In genomic region chr12:113923251-113923650, GRCh38 we compare ENCODE assay signal across 28 cellular contexts. TPM values are rescaled to one million over a fixed set of nuclear protein-coding genes. Genes with fewer than 3 reads are reported as not detected.
DNase-seq lines count a peak whose midpoint lies in the region; FAIRE-seq and TF ChIP-seq lines count a peak whose summit lies in the region.
"Had no signal": no experiment of that assay in that cellular context is flagged by ENCODE, and none has a peak within 500 bp of the region (broad histone marks: within the 10 kb centered on the region; RNA-seq: fewer than 3 reads in every experiment).

No MANE protein-coding gene starts in this region.

- no peak overlapping the region for H3K4me3 ChIP-seq in BLaER1 treated with 17β-estradiol and CSF1 and Interleukin-3, amounts not matched to agents 10 nM and 100 nM
- no peak overlapping the region for H3K4me3 ChIP-seq in OCI-LY3 (ENCODE audit: low read length)
- no peak overlapping the region for H3K4me3 ChIP-seq in H1 (ENCODE audit: extremely low read depth in 1 of 4, insufficient read depth in 2 of 4, low read depth in 3 of 4, low read length in 4 of 4)
- no peak overlapping the region for H3K4me3 ChIP-seq in spleen
- H3K4me3 ChIP-seq: GM12878 had no signal

- no peak overlapping the region for H3K27ac Mint-ChIP-seq in progenitor cell of endocrine pancreas
- H3K27ac Mint-ChIP-seq: CD14-positive monocyte; CD4-positive, alpha-beta memory T cell; CD4-positive, CD25-positive, alpha-beta regulatory T cell had no signal

- DNase-seq in H1 (ENCODE audit: low read depth in 1 of 2, low spot score in 2 of 2) = no peak
- peak; percentile 17 for DNase-seq in spleen
- no peak for DNase-seq in NCI-H748 (lab: John Stamatoyannopoulos, UW; ENCODE audit: unreplicated experiment)
- DNase-seq in GM19240 (ENCODE audit: insufficient read length, low spot score) = no peak
- no peak for DNase-seq in progenitor cell of endocrine pancreas (ENCODE audit: low spot score, unreplicated experiment)
- DNase-seq in mesenteric fat pad (ENCODE audit: low spot score) = no peak
- DNase-seq: 8988T; ACHN; BE2C; C1 segment of cervical spinal cord; CD4-positive, alpha-beta memory T cell; CD4-positive, CD25-positive, alpha-beta regulatory T cell; CD8-positive, alpha-beta memory T cell; COR-L47; DMS 273 treated with DMSO at 0.1 percent for 48 hours; DMS153; DMS53; DMS79; DND-41; EL; GDM1 had no signal

- no peak for TF ChIP-seq RAD21 in H1 (IDR thresholded peaks at IDR 0.05 in 1 of 2, conservative IDR thresholded peaks at IDR 0.05 in 1 of 2; ENCODE audit: low read depth in 2 of 2, low read length in 2 of 2)

- H2BK12ac ChIP-seq in H1 (ENCODE audit: low read depth, low read length) = no peak overlapping the region

- no peaks in the 10 kb centered on the region for H3K79me1 ChIP-seq in H1 (ENCODE audit: low read depth, low read length)

- H3K18ac ChIP-seq in H1 (ENCODE audit: extremely low read depth, low read length) = no peak overlapping the region

- peaks cover 10% of the 10 kb centered on the region for H3K36me3 Mint-ChIP-seq in progenitor cell of endocrine pancreas (ENCODE audit: insufficient read depth)

- peaks cover 0 to 10% (median 0%) of the 10 kb centered on the region in 11 experiments; a peak in 5 of 22 replicates for H4K20me1 ChIP-seq in BLaER1 treated with 17β-estradiol and CSF1 and Interleukin-3, amounts not matched to agents 10 nM and 100 nM
- H4K20me1 ChIP-seq in OCI-LY3 (ENCODE audit: insufficient read depth, low read length) (no peaks in the 10 kb centered on the region), H1 (replicated peaks in 1 of 2; ENCODE audit: control insufficient read depth in 1 of 2, insufficient read depth in 2 of 2, low read length in 2 of 2) (no peaks in the 10 kb centered on the region)

- no peak overlapping the region for H2BK20ac ChIP-seq in H1 (ENCODE audit: low read length)

- FAIRE-seq in H1 (lab: Jason Lieb, UNC) = no peak
- FAIRE-seq: A204.1, GM12878, GM12892, GM18507 had no signal

- TF ChIP-seq CTCF in OCI-LY3 (IDR thresholded peaks at IDR 0.05; ENCODE audit: low read depth, low read length) (no peak), H1 (IDR thresholded peaks at IDR 0.05; ENCODE audit: control extremely low read depth in 1 of 3, insufficient read depth in 1 of 3, low read depth in 1 of 3, low read length in 3 of 3) (no peak), spleen (IDR thresholded peaks at IDR 0.05 in 8 of 11, conservative IDR thresholded peaks at IDR 0.05 in 3 of 11) (no peak), progenitor cell of endocrine pancreas (IDR thresholded peaks at IDR 0.05; ENCODE audit: unreplicated experiment) (no peak)

- H4K91ac ChIP-seq in H1 (replicated peaks; ENCODE audit: insufficient read length, low read length) = no peak overlapping the region

- no peak overlapping the region for H2AK5ac ChIP-seq in H1 (ENCODE audit: low read depth, low read length)

- H3K36me3 ChIP-seq in BLaER1 treated with 17β-estradiol and CSF1 and Interleukin-3, amounts not matched to agents 10 nM and 100 nM = peaks cover 38 to 83% (median 59%) of the 10 kb centered on the region in 11 experiments
- H3K36me3 ChIP-seq in OCI-LY3 (replicated peaks; ENCODE audit: low read depth, low read length) (peaks cover 20% of the 10 kb centered on the region), H1 (ENCODE audit: control insufficient read depth in 2 of 4, insufficient read depth in 4 of 4, low read length in 3 of 4) (peaks cover 13 to 46% (median 25%) of the 10 kb centered on the region in 4 experiments; a peak in 7 of 8 replicates), spleen (peaks cover 0 to 100% (median 75%) of the 10 kb centered on the region in 6 donors)

- intact Hi-C loops in spleen (cut with DNase I; ENCODE audit: low total_unique reads) = no loop called here

- H3K79me2 ChIP-seq in OCI-LY3 (ENCODE audit: low read length) (no peaks in the 10 kb centered on the region), H1 (ENCODE audit: control insufficient read depth in 1 of 2, insufficient read depth in 2 of 2, low read length in 2 of 2) (no peaks in the 10 kb centered on the region)

- H3K27me3 Mint-ChIP-seq in progenitor cell of endocrine pancreas = no peaks in the 10 kb centered on the region
- H3K27me3 Mint-ChIP-seq: CD4-positive, alpha-beta memory T cell; CD4-positive, CD25-positive, alpha-beta regulatory T cell; CD8-positive, alpha-beta memory T cell had no signal

- no peaks in the 10 kb centered on the region for H3K9me3 ChIP-seq in BLaER1 treated with 17β-estradiol and CSF1 and Interleukin-3, amounts not matched to agents 10 nM and 100 nM (replicated peaks in 1 of 11)
- no peaks in the 10 kb centered on the region for H3K9me3 ChIP-seq in OCI-LY3 (ENCODE audit: insufficient read depth, low read length)
- no peaks in the 10 kb centered on the region for H3K9me3 ChIP-seq in H1 (ENCODE audit: insufficient read depth in 2 of 2, low read depth in 1 of 2, low read length in 1 of 2)
- no peaks in the 10 kb centered on the region for H3K9me3 ChIP-seq in spleen
- H3K9me3 ChIP-seq: BE2C had no signal

- H3K4me1 ChIP-seq in BLaER1 treated with 17β-estradiol and CSF1 and Interleukin-3, amounts not matched to agents 10 nM and 100 nM = peaks cover 40 to 98% (median 81%) of the 10 kb centered on the region in 10 experiments
- H3K4me1 ChIP-seq in OCI-LY3 (ENCODE audit: low read length) (peaks cover 47% of the 10 kb centered on the region), H1 (replicated peaks in 1 of 4; ENCODE audit: control insufficient read depth in 3 of 4, insufficient read depth in 4 of 4, low read length in 3 of 4) (no peaks in the 10 kb centered on the region; a peak in 1 of 7 replicates), spleen (no peaks in the 10 kb centered on the region)
- H3K4me1 ChIP-seq: BE2C had no signal

- H2AFZ ChIP-seq in OCI-LY3 (ENCODE audit: low read depth, low read length) (no peak overlapping the region), H1 (ENCODE audit: low read length) (no peak overlapping the region)

- no peak overlapping the region for H2BK15ac ChIP-seq in H1 (ENCODE audit: low read length)

- no peak overlapping the region; a peak in 1 of 22 replicates for H3K9ac ChIP-seq in BLaER1 treated with 17β-estradiol and CSF1 and Interleukin-3, amounts not matched to agents 10 nM and 100 nM
- H3K9ac ChIP-seq in OCI-LY3 (ENCODE audit: low read length) (no peak overlapping the region; the same call in 1 of the 2 replicates), H1 (replicated peaks in 1 of 4; ENCODE audit: extremely low read depth in 1 of 4, low read depth in 3 of 4, low read length in 3 of 4) (no peak overlapping the region)

- CTCF ChIA-PET in H1 (lab: Charles Lee; ENCODE audit: partially characterized antibody) = interaction anchor here (1.4 kb wide), 1 partner anchor 11 kb away, joined by 7 read pairs; no protein-coding TSS in a partner anchor

- peak overlapping the region in 7 of 11 experiments; percentile 75 to 90 (median 80); a peak in 12 of 22 replicates for H3K4me2 ChIP-seq in BLaER1 treated with 17β-estradiol and CSF1 and Interleukin-3, amounts not matched to agents 10 nM and 100 nM
- H3K4me2 ChIP-seq in OCI-LY3 (ENCODE audit: low read length) (no peak overlapping the region), H1 (ENCODE audit: insufficient read depth in 1 of 2, low read depth in 2 of 2, low read length in 2 of 2) (no peak overlapping the region)

- no peak overlapping the region for H3K4ac ChIP-seq in H1 (replicated peaks; ENCODE audit: insufficient read length, low read depth, low read length)

- H2BK5ac ChIP-seq in H1 (ENCODE audit: low read depth, low read length) = no peak overlapping the region

- no peak overlapping the region for H3K56ac ChIP-seq in H1 (replicated peaks; ENCODE audit: insufficient read length, low read depth, low read length)

- no peak overlapping the region for H3K14ac ChIP-seq in H1 (ENCODE audit: insufficient read length)

- no peaks in the 10 kb centered on the region for H3K27me3 ChIP-seq in BLaER1 treated with 17β-estradiol and CSF1 and Interleukin-3, amounts not matched to agents 10 nM and 100 nM
- H3K27me3 ChIP-seq in OCI-LY3 (ENCODE audit: low read depth, low read length) (no peaks in the 10 kb centered on the region), H1 (replicated peaks in 1 of 4; ENCODE audit: control insufficient read depth in 3 of 4, extremely low read depth in 1 of 4, insufficient read depth in 3 of 4, low read length in 3 of 4) (no peaks in the 10 kb centered on the region), spleen (replicated peaks in 1 of 7) (no peaks in the 10 kb centered on the region)
- H3K27me3 ChIP-seq: BE2C had no signal

- H3K27ac ChIP-seq in BLaER1 treated with 17β-estradiol and CSF1 and Interleukin-3, amounts not matched to agents 10 nM and 100 nM = peak overlapping the region in 1 of 11 experiments; percentile 49; a peak in 1 of 22 replicates
- H3K27ac ChIP-seq in OCI-LY3 (ENCODE audit: low read length) (peak overlapping the region; percentile 97), H1 (ENCODE audit: low read depth, low read length) (no peak overlapping the region), spleen (no peak overlapping the region)

- WGBS in H1 (ENCODE audit: extremely low coverage in 1 of 2, insufficient coverage in 1 of 2, insufficient read length in 1 of 2, insufficient replicate concordance in 2 of 2, low coverage in 1 of 2, low lambda C conversion rate in 2 of 2, missing lambda C conversion rate in 1 of 2), 2 experiments = 94% methylated on average over 5 of the region's 5 CpGs; no CpG with 5 or more reads in 1 of the 2 experiments
- 96 to 99% (median 98%) methylated on average over 5 of the region's 5 CpGs for WGBS in spleen, 5 donors

- H4K8ac ChIP-seq in H1 (ENCODE audit: extremely low read depth, insufficient read depth, low read length) = no peak overlapping the region

- H3K23ac ChIP-seq in H1 (ENCODE audit: insufficient read length) = no peak overlapping the region

- no peak overlapping the region for H4K5ac ChIP-seq in H1 (ENCODE audit: insufficient read length, low read depth, low read length)

- TF ChIP-seq EP300 in H1 (IDR thresholded peaks at IDR 0.05; ENCODE audit: borderline replicate concordance in 1 of 2, low read depth in 2 of 2, low read length in 2 of 2) = no peak

- no peak overlapping the region for H2BK120ac ChIP-seq in H1 (replicated peaks; ENCODE audit: low read depth, low read length)

- no peaks in the 10 kb centered on the region for H3K4me1 Mint-ChIP-seq in progenitor cell of endocrine pancreas (ENCODE audit: low read depth)
- H3K4me1 Mint-ChIP-seq: CD4-positive, alpha-beta memory T cell had no signal

- H3K9me3 Mint-ChIP-seq in progenitor cell of endocrine pancreas (ENCODE audit: low read depth) = no peaks in the 10 kb centered on the region
- H3K9me3 Mint-ChIP-seq: CD4-positive, alpha-beta memory T cell; CD4-positive, CD25-positive, alpha-beta regulatory T cell; CD8-positive, alpha-beta memory T cell had no signal

- no peak overlapping the region for H3K4me3 Mint-ChIP-seq in progenitor cell of endocrine pancreas (ENCODE audit: low read depth)
- H3K4me3 Mint-ChIP-seq: CD14-positive monocyte; CD4-positive, alpha-beta memory T cell; CD4-positive, CD25-positive, alpha-beta regulatory T cell had no signal

- H3K23me2 ChIP-seq in H1 (ENCODE audit: low read depth, low read length) = no peaks in the 10 kb centered on the region

- TF ChIP-seq POLR2A in H1 (IDR thresholded peaks at IDR 0.05; ENCODE audit: control extremely low read depth in 1 of 2, low read depth in 2 of 2, low read length in 2 of 2) (no peak), spleen (IDR thresholded peaks at IDR 0.05) (no peak)

- POLR2A ChIA-PET in H1 (lab: Charles Lee; ENCODE audit: partially characterized antibody) = no interaction called here

RNA-seq across cellular contexts. Expression of gene RBM19, which starts 42.9 kb away (rescaled TPM):
- total RNA-seq in H1 (2021; fragmentation: NEBNext Ultra II Directional; extraction: Animal tissue kit (Norgen Biotek cat#: 25700)) = 59.5 and 61.9 TPM in 2 replicates
- 23.4 and 25.7 TPM in 2 replicates for polyA plus RNA-seq in H1 (2011; rRNA removed)
- polyA plus RNA-seq in H1 (2011; cell fraction: cytosol; rRNA removed) = 30.9 TPM
- polyA plus RNA-seq in H1 (2011; cell fraction: nucleus; rRNA removed) = 74.0 TPM
- polyA plus RNA-seq in H1 (2012, experiment 1 of 2) = 41.2 to 54.3 TPM (median 48.0 TPM) in 4 replicates
- 16.7 TPM for polyA plus RNA-seq in H1 (2012, experiment 2 of 2)
- 39.2 TPM for polyA plus RNA-seq in H1 (2013, experiment 1 of 2)
- polyA plus RNA-seq in H1 (2013, experiment 2 of 2) = 36.1 TPM
- polyA minus RNA-seq in H1 (2011; rRNA and poly(A)+ RNA removed) = 29.4 and 30.0 TPM in 2 replicates
- polyA minus RNA-seq in H1 (2011; cell fraction: cytosol; rRNA and poly(A)+ RNA removed) = 24.1 TPM
- polyA minus RNA-seq in H1 (2011; cell fraction: nucleus; rRNA and poly(A)+ RNA removed) = 28.3 TPM
- total RNA-seq in spleen = 10 to 100 TPM; 29.1 to 46.7 (median 34.8) TPM
- 10 to 100 TPM; 13.6 to 22.5 (median 15.7) TPM for polyA plus RNA-seq in spleen
- 39.4 and 42.9 TPM in 2 replicates for total RNA-seq in progenitor cell of endocrine pancreas
- 30.4 TPM for total RNA-seq in mesenteric fat pad

Comparison
In these comparisons a context has a peak if more than half of its experiments do, and no peak if none do; other contexts are left out.
1. H3K4me2 ChIP-seq: peak in BLaER1 treated with 17β-estradiol and CSF1 and Interleukin-3, amounts not matched to agents 10 nM and 100 nM (7 of 11); none in OCI-LY3 (single experiment) and H1 (0 of 2).